Comparison of ENCODE assay signal across 1 cellular context in the genomic region with DNA sequence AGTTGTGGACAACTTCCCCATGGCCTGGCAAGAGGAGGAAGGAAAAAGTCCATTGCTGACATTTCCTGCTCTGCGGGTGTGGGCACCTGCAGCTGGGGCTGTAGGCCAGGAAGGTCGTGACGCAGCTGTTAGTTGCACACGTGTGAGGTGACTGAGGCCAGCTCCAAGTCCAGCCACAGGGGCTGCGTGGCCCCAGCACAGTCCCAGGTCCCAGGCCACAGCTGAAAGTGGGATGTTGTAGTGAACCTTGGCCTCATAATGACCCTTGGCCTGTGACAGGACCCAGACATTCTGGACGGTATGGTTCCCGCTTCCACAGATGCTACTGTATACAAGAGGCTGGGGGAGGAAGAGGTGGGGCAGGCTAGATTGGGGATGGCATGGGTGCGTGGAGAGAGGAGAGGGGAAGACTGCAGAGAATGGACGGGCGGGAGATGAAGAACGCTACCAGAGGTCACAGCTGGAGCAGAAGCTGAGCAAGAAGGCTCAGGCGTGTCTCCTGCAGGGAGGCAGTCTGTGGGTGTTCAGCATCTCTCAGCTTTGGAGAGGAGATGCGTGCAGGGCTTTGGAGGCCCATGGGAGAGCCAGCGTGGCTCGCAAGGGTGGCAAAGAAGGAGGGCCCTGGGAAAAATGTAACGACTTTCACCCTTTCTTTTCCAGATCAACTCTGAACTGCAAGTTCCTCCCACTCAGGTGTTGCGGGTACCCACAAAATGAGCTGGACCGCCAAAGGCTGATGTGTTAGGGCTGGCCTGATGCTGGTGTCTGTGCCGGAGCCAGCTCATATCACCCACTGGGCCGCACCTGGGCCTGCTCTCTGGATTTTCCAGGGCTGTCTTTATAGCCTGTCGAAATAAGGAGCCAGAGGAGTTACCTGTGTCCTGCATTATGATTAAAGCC.
TF ChIP-seq lines count a peak whose summit lies in the region.

No MANE protein-coding gene starts in this region.

TF ChIP-seq in HepG2, 621 proteins besides CTCF, POLR2A, EP300 and RAD21 (continued from another document):
- TF ChIP-seq, protein P1, sequence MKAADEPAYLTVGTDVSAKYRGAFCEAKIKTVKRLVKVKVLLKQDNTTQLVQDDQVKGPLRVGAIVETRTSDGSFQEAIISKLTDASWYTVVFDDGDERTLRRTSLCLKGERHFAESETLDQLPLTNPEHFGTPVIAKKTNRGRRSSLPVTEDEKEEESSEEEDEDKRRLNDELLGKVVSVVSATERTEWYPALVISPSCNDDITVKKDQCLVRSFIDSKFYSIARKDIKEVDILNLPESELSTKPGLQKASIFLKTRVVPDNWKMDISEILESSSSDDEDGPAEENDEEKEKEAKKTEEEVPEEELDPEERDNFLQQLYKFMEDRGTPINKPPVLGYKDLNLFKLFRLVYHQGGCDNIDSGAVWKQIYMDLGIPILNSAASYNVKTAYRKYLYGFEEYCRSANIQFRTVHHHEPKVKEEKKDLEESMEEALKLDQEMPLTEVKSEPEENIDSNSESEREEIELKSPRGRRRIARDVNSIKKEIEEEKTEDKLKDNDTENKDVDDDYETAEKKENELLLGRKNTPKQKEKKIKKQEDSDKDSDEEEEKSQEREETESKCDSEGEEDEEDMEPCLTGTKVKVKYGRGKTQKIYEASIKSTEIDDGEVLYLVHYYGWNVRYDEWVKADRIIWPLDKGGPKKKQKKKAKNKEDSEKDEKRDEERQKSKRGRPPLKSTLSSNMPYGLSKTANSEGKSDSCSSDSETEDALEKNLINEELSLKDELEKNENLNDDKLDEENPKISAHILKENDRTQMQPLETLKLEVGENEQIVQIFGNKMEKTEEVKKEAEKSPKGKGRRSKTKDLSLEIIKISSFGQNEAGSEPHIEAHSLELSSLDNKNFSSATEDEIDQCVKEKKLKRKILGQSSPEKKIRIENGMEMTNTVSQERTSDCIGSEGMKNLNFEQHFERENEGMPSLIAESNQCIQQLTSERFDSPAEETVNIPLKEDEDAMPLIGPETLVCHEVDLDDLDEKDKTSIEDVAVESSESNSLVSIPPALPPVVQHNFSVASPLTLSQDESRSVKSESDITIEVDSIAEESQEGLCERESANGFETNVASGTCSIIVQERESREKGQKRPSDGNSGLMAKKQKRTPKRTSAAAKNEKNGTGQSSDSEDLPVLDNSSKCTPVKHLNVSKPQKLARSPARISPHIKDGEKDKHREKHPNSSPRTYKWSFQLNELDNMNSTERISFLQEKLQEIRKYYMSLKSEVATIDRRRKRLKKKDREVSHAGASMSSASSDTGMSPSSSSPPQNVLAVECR (CRISPR knock-in tag; IDR thresholded peaks at IDR 0.05; ENCODE audit: borderline replicate concordance), result peak; percentile 52; the same call in 1 of the 2 replicates
